13 cellular contexts compared by ENCODE assay signal in genomic region chrX:3176439-3176820, GRCh38.
DNase-seq lines count a peak whose midpoint lies in the region; ATAC-seq, FAIRE-seq and TF ChIP-seq lines count a peak whose summit lies in the region.
"Had no signal": no experiment of that assay in that cellular context is flagged by ENCODE, and none has a peak within 500 bp of the region (broad histone marks: within the 10 kb centered on the region; RNA-seq: fewer than 3 reads in every experiment).

No MANE protein-coding gene starts in this region.

- DNase-seq in AG10803 (ENCODE audit: low read depth) = peak; percentile 95
- peak; percentile 31 for DNase-seq in RCC 7860 (ENCODE audit: low spot score)
- peak; percentile 76 for DNase-seq in fibroblast of mammary gland (ENCODE audit: low read depth)
- no peak for DNase-seq in osteoblast (ENCODE audit: insufficient read length, low spot score, missing footprints)
- no peak for DNase-seq in SW480 (ENCODE audit: low spot score)
- no peak for DNase-seq in WERI-Rb-1
- DNase-seq: CD8-positive, alpha-beta T cell; left cardiac atrium; NCI-H446 treated with DMSO at 0.1 percent for 48 hours; ovary had no signal

- no peaks in the 10 kb centered on the region for H4K20me1 ChIP-seq in osteoblast (ENCODE audit: insufficient read depth, low read length)

- no peak for TF ChIP-seq CTCF in AG10803 (conservative IDR thresholded peaks at IDR 0.05; ENCODE audit: low read length)
- no peak for TF ChIP-seq CTCF in fibroblast of mammary gland (conservative IDR thresholded peaks at IDR 0.05; ENCODE audit: control insufficient read depth, insufficient read depth, low read depth, low read length)
- TF ChIP-seq CTCF in osteoblast (IDR thresholded peaks at IDR 0.05; ENCODE audit: extremely low read depth, low read depth, low read length) = no peak
- no peak for TF ChIP-seq CTCF in WERI-Rb-1 (IDR thresholded peaks at IDR 0.05; ENCODE audit: low read depth, low read length)

- peak overlapping the region; percentile 79 for H2AFZ ChIP-seq in osteoblast (ENCODE audit: low read length)

- H3K27ac ChIP-seq in osteoblast (ENCODE audit: low read depth, low read length) (peak overlapping the region; percentile 66), WERI-Rb-1 (no peak overlapping the region)
- H3K27ac ChIP-seq: ovary had no signal

- H3K9me3 ChIP-seq in osteoblast (ENCODE audit: low read depth, low read length) = no peaks in the 10 kb centered on the region
- no peaks in the 10 kb centered on the region for H3K9me3 ChIP-seq in WERI-Rb-1 (ENCODE audit: severe bottlenecking)
- H3K9me3 ChIP-seq: ovary had no signal

- no peak for FAIRE-seq in RCC 7860 (lab: Jason Lieb, UNC)

- no peaks in the 10 kb centered on the region for H3K79me2 ChIP-seq in osteoblast (ENCODE audit: insufficient read depth, low read length)

- no peaks in the 10 kb centered on the region for H3K4me1 ChIP-seq in osteoblast (ENCODE audit: insufficient read depth, low read length)

- H3K4me2 ChIP-seq in osteoblast (ENCODE audit: insufficient read depth, low read length) = peak overlapping the region; percentile 67

- H3K27me3 ChIP-seq in osteoblast (ENCODE audit: insufficient read depth, low read length) (no peaks in the 10 kb centered on the region), WERI-Rb-1 (ENCODE audit: insufficient read depth, low read depth, severe bottlenecking) (peaks cover 2% of the 10 kb centered on the region)
- H3K27me3 ChIP-seq: ovary had no signal

- peak overlapping the region; percentile 24; the same call in 1 of the 2 replicates for H3K4me3 ChIP-seq in AG10803 (ENCODE audit: low read length)
- peak overlapping the region; percentile 16 for H3K4me3 ChIP-seq in fibroblast of mammary gland (ENCODE audit: control insufficient read depth, low read depth, low read length)
- H3K4me3 ChIP-seq in osteoblast (ENCODE audit: insufficient read depth, low read length) = peak overlapping the region; percentile 54
- no peak overlapping the region for H3K4me3 ChIP-seq in WERI-Rb-1 (ENCODE audit: low read depth, low read length)
- H3K4me3 ChIP-seq: ovary had no signal

- H3K36me3 ChIP-seq in osteoblast (ENCODE audit: insufficient read depth, low read length) (no peaks in the 10 kb centered on the region), WERI-Rb-1 (no peaks in the 10 kb centered on the region)
- H3K36me3 ChIP-seq: ovary had no signal

- ATAC-seq in HG03469 (IDR thresholded peaks at IDR 0.05; ENCODE audit: unreplicated experiment) = no peak
- ATAC-seq in HG02885 (IDR thresholded peaks at IDR 0.05; ENCODE audit: poor library complexity, unreplicated experiment) = no peak
- ATAC-seq: CD8-positive, alpha-beta T cell; stimulated activated memory B cell treated with anti-CD40 and anti-IgM and Interleukin-4, amounts not matched to agents 10 μg/mL and 1 μg/mL and 100 μg/mL, for 72 hours had no signal

Comparison
In these comparisons a context has a peak if more than half of its experiments do, and no peak if none do; other contexts are left out.
1. DNase-seq: peak in AG10803 (single experiment), RCC 7860 (single experiment) and fibroblast of mammary gland (single experiment); none in osteoblast (single experiment), SW480 (single experiment) and WERI-Rb-1 (single experiment).